23 cellular contexts compared by ENCODE assay signal in the genomic region with DNA sequence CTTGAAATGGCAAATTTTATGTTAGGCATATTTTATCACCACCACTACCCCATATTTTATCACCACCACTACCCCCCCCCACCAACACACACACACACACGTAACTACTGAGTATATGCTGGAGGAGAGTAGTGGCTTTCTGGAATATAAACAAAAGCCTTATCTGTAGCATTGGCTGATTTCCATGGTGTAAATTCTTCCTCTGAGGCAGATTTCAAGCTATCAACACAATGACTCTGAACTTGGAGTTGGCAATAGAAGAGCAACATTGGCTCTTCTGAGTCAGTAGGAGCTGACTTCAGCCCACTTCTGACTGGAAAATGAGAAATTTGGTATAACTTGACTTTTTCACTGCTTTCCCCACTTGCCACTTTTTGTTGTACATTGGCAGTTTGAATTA.
"Had no signal": no experiment of that assay in that cellular context is flagged by ENCODE, and none has a peak within 500 bp of the region (broad histone marks: within the 10 kb centered on the region; RNA-seq: fewer than 3 reads in every experiment).

No MANE protein-coding gene starts in this region.

- H3K36me3 Mint-ChIP-seq: memory B cell, mesothelial cell of epicardium, natural killer cell had no signal

- H3K4me1 Mint-ChIP-seq: memory B cell, natural killer cell had no signal

- H3K27me3 Mint-ChIP-seq: dendritic cell treated with granulocyte-macrophage colony-stimulating factor and Interleukin-4, amounts not matched to agents 40 ng/mL and 50 ng/mL, for 4 days; effector memory CD8-positive, alpha-beta T cell had no signal

- ATAC-seq: effector memory CD8-positive, alpha-beta T cell; heart left ventricle; left lung; lower lobe of right lung; natural killer cell had no signal

- H3K4me3 Mint-ChIP-seq: dendritic cell treated with granulocyte-macrophage colony-stimulating factor and Interleukin-4, amounts not matched to agents 40 ng/mL and 50 ng/mL, for 4 days; effector memory CD8-positive, alpha-beta T cell; memory B cell; mesothelial cell of epicardium; natural killer cell; neural crest cell had no signal

- H3K9me3 Mint-ChIP-seq: dendritic cell treated with granulocyte-macrophage colony-stimulating factor and Interleukin-4, amounts not matched to agents 40 ng/mL and 50 ng/mL, for 4 days; effector memory CD8-positive, alpha-beta T cell; memory B cell; mesothelial cell of epicardium; natural killer cell; neural crest cell had no signal

- H3K27ac Mint-ChIP-seq: dendritic cell treated with granulocyte-macrophage colony-stimulating factor and Interleukin-4, amounts not matched to agents 40 ng/mL and 50 ng/mL, for 4 days; effector memory CD8-positive, alpha-beta T cell; memory B cell; mesothelial cell of epicardium; natural killer cell had no signal

- DNase-seq: effector memory CD8-positive, alpha-beta T cell; esophagus squamous epithelium; heart left ventricle; hypothalamus; islet precursor cell; left lung; lower lobe of right lung; natural killer cell; ovary; sigmoid colon; stimulated activated CD4-positive, alpha-beta T cell treated with anti-CD3 and anti-CD28 coated beads, Interleukin-2, amount 100 ng/mL, for 24 hours; stimulated activated CD4-positive, alpha-beta T cell treated with anti-CD3 and anti-CD28 coated beads, Interleukin-4, amount 100 ng/mL, for 4 hours; stimulated activated naive CD4-positive, alpha-beta T cell; stomach; substantia nigra; transverse colon had no signal

- H3K4me3 ChIP-seq: esophagus squamous epithelium, heart left ventricle, left lung, lower lobe of right lung, ovary, right atrium auricular region, sigmoid colon, skin epidermis, stomach, thoracic aorta, transverse colon had no signal
